17 cellular contexts compared by ENCODE assay signal in the genomic region with DNA sequence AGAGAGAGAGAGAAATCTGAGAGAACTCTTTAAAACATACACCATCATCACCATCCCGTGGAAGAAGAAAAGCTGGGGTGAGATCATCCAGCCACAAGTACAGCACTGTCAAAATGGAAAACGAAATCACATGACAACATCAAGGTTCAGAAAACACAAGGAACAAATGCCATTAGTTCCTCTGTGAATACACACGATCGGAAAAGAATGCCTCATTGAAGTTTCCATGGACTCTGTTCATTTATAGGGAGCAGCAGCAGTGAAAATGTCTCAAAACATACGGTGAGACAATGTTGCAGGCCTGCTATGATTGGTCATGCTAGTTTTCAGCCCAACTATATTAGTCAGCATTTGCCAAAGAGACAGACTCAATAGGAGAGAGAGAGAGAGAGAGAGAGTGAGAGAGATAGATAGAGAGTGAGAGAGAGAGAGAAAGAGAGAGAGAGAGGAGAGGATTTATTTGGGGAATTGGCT. TPM values are rescaled to one million over a fixed set of nuclear protein-coding genes. Genes with fewer than 3 reads are reported as not detected.
DNase-seq lines count a peak whose midpoint lies in the region; ATAC-seq and TF ChIP-seq lines count a peak whose summit lies in the region.
"Had no signal": no experiment of that assay in that cellular context is flagged by ENCODE, and none has a peak within 500 bp of the region (broad histone marks: within the 10 kb centered on the region; RNA-seq: fewer than 3 reads in every experiment).

No MANE protein-coding gene starts in this region.

- H2BK20ac ChIP-seq in IMR-90 (ENCODE audit: low read depth, low read length) = peak overlapping the region; percentile 71; the same call in 1 of the 2 replicates

- H3K4me1 Mint-ChIP-seq in chondrocyte (ENCODE audit: low read depth) = peaks cover 14% of the 10 kb centered on the region
- H3K4me1 Mint-ChIP-seq: mesothelial cell of epicardium had no signal

- H4K8ac ChIP-seq in IMR-90 (ENCODE audit: low read depth in 2 of 2, low read length in 2 of 2) = peak overlapping the region in 1 of 2 experiments; percentile 49; a peak in 1 of 4 replicates

- no peak overlapping the region for H2BK5ac ChIP-seq in IMR-90 (ENCODE audit: low read depth, low read length, poor library complexity, severe bottlenecking)

- H2AFZ ChIP-seq in ACC112 (ENCODE audit: low read length, unreplicated experiment) = peak overlapping the region; percentile 20
- peak overlapping the region; percentile 8 for H2AFZ ChIP-seq in IMR-90 (replicated peaks; ENCODE audit: low read length, poor library complexity)

- H3K9me3 ChIP-seq in IMR-90 (ENCODE audit: control insufficient read depth, insufficient read depth, low read length) = no peaks in the 10 kb centered on the region
- no peaks in the 10 kb centered on the region for H3K9me3 ChIP-seq in A673 (ENCODE audit: low read depth, low read length, poor library complexity, severe bottlenecking)
- no peaks in the 10 kb centered on the region for H3K9me3 ChIP-seq in esophagus squamous epithelium
- H3K9me3 ChIP-seq: upper lobe of right lung had no signal

- TF ChIP-seq POLR2A in IMR-90 (IDR thresholded peaks at IDR 0.05; ENCODE audit: low read depth, low read length) (no peak), esophagus squamous epithelium (IDR thresholded peaks at IDR 0.05) (no peak)

- no peaks in the 10 kb centered on the region for H3K27me3 Mint-ChIP-seq in chondrocyte (ENCODE audit: low read depth)

- H3K79me1 ChIP-seq in IMR-90 (ENCODE audit: low read depth in 1 of 2, low read length in 2 of 2) = no peaks in the 10 kb centered on the region

- H3K56ac ChIP-seq in IMR-90 (ENCODE audit: extremely low read depth, insufficient read depth, low read length) = no peak overlapping the region

- no peak overlapping the region for H3K18ac ChIP-seq in IMR-90 (ENCODE audit: low read depth, low read length)

- H3K27ac ChIP-seq in ACC112 (ENCODE audit: low read depth, low read length) (peak overlapping the region; percentile 76), IMR-90 (ENCODE audit: insufficient read depth, low read length) (no peak overlapping the region), A673 (ENCODE audit: low read depth, low read length, poor library complexity, severe bottlenecking) (no peak overlapping the region), esophagus squamous epithelium (no peak overlapping the region)
- H3K27ac ChIP-seq: HL-60, upper lobe of right lung had no signal

- no peak overlapping the region for H2BK15ac ChIP-seq in IMR-90 (ENCODE audit: low read depth, low read length)

- TF ChIP-seq RAD21 in IMR-90 (IDR thresholded peaks at IDR 0.05; ENCODE audit: low read length) = no peak

- BruUV-seq in IMR-90 (replicated peaks; lab: Mats Ljungman, UMichigan) (no TSS peak), A673 (replicated peaks; lab: Mats Ljungman, UMichigan) (no TSS peak)

- H3K36me3 ChIP-seq in ACC112 (ENCODE audit: insufficient read depth, low read length) (no peaks in the 10 kb centered on the region), IMR-90 (ENCODE audit: control insufficient read depth, insufficient read depth, low read length) (no peaks in the 10 kb centered on the region), A673 (ENCODE audit: insufficient read depth, low read length, poor library complexity, severe bottlenecking) (no peaks in the 10 kb centered on the region), esophagus squamous epithelium (no peaks in the 10 kb centered on the region)
- H3K36me3 ChIP-seq: upper lobe of right lung had no signal

- peak overlapping the region; percentile 44 for H3K4me3 ChIP-seq in ACC112 (ENCODE audit: low read depth, low read length)
- no peak overlapping the region for H3K4me3 ChIP-seq in IMR-90 (ENCODE audit: insufficient read depth, low read depth, low read length)
- no peak overlapping the region for H3K4me3 ChIP-seq in A673 (ENCODE audit: low read depth, low read length, poor library complexity, severe bottlenecking)
- H3K4me3 ChIP-seq in esophagus squamous epithelium = no peak overlapping the region
- H3K4me3 ChIP-seq: GM12878, upper lobe of right lung had no signal

- peak overlapping the region; percentile 24 for H3K27ac Mint-ChIP-seq in chondrocyte (ENCODE audit: unreplicated experiment)
- H3K27ac Mint-ChIP-seq: mesothelial cell of epicardium, progenitor cell of endocrine pancreas had no signal

- no peak overlapping the region for H3K4me3 Mint-ChIP-seq in chondrocyte (ENCODE audit: unreplicated experiment)
- H3K4me3 Mint-ChIP-seq: mesothelial cell of epicardium had no signal

- peak overlapping the region; percentile 47; the same call in 1 of the 2 replicates for H3K4ac ChIP-seq in IMR-90 (ENCODE audit: low read depth, low read length)

- H3K27me3 ChIP-seq in ACC112 (ENCODE audit: insufficient read depth, low read length) (no peaks in the 10 kb centered on the region), IMR-90 (ENCODE audit: control insufficient read depth, insufficient read depth, low read length) (no peaks in the 10 kb centered on the region), A673 (replicated peaks; ENCODE audit: insufficient read depth, low read depth, low read length, poor library complexity) (no peaks in the 10 kb centered on the region), esophagus squamous epithelium (peaks cover 0 to 10% (median 0%) of the 10 kb centered on the region in 4 donors)
- H3K27me3 ChIP-seq: upper lobe of right lung had no signal

- H4K91ac ChIP-seq in IMR-90 (ENCODE audit: insufficient read depth, low read depth, low read length) = no peak overlapping the region

- peaks cover 7% of the 10 kb centered on the region for H3K9me1 ChIP-seq in IMR-90 (ENCODE audit: insufficient read depth, low read length)

- dilution Hi-C loops in IMR-90 (cut with HindIII; ENCODE audit: low sequenced_read_pairs, unreplicated experiment) = no loop called here

- peak overlapping the region; percentile 49; the same call in 1 of the 2 replicates for H2BK120ac ChIP-seq in IMR-90 (ENCODE audit: low read depth, low read length)

- no peak overlapping the region for H2AK9ac ChIP-seq in IMR-90 (replicated peaks; ENCODE audit: low read depth, low read length, poor library complexity)

- peak overlapping the region; percentile 66 for H3K14ac ChIP-seq in IMR-90 (replicated peaks; ENCODE audit: low read depth, low read length)

- ATAC-seq in IMR-90 (ENCODE audit: low read depth) = peak; percentile 88
- ATAC-seq: activated CD4-positive, CD25-positive, alpha-beta regulatory T cell treated with anti-CD3 and anti-CD28 coated beads, Interleukin-2, amount 50 U/mL, for 24 hours; GM12878; upper lobe of right lung had no signal

- TF ChIP-seq CTCF in IMR-90 (conservative IDR thresholded peaks at IDR 0.05; ENCODE audit: low read depth, low read length) (0 out of 2 replicates have a peak, but pooled peaks have one; percentile 12), chondrocyte (IDR thresholded peaks at IDR 0.05) (no peak), A673 (conservative IDR thresholded peaks at IDR 0.05; ENCODE audit: low read depth, low read length) (no peak), esophagus squamous epithelium (IDR thresholded peaks at IDR 0.05) (no peak)

- no peak overlapping the region for H2AK5ac ChIP-seq in IMR-90 (ENCODE audit: low read depth, low read length)

- peak overlapping the region; percentile 50; the same call in 1 of the 2 replicates for H3K4me2 ChIP-seq in IMR-90 (ENCODE audit: low read depth, low read length)

- H3K4me1 ChIP-seq in ACC112 (ENCODE audit: control insufficient read depth, insufficient read depth, low read length, unreplicated experiment) (peaks cover 27% of the 10 kb centered on the region), IMR-90 (ENCODE audit: control insufficient read depth, insufficient read depth, low read length) (peaks cover 5% of the 10 kb centered on the region), A673 (ENCODE audit: insufficient read depth, low read length, poor library complexity, severe bottlenecking) (peaks cover 12% of the 10 kb centered on the region), esophagus squamous epithelium (peaks cover 0 to 7% (median 0%) of the 10 kb centered on the region in 3 donors)

- POLR2A ChIA-PET in IMR-90 (lab: Charles Lee; ENCODE audit: unreplicated experiment) = no interaction called here
- POLR2A ChIA-PET in A673 (lab: Charles Lee; ENCODE audit: low non-redundant PET) = no interaction called here

- no peaks in the 10 kb centered on the region; the same call in 1 of the 2 replicates for H4K20me1 ChIP-seq in IMR-90 (ENCODE audit: insufficient read depth, low read length)

- no peak overlapping the region for H3K9ac ChIP-seq in IMR-90 (ENCODE audit: low read depth, low read length)

- H3K9me3 Mint-ChIP-seq in chondrocyte (ENCODE audit: low read depth) = no peaks in the 10 kb centered on the region

- intact Hi-C loops in IMR-90 (cut with micrococcal nuclease) (loop anchor here (5.0 kb wide), 2 partner anchors 63 to 378 kb away; partner anchors contain the start of gene CD300LG), A673 (cut with micrococcal nuclease; ENCODE audit: unreplicated experiment) (no loop called here), esophagus squamous epithelium (cut with DNase I) (loop anchor here (5.0 kb wide), 2 partner anchors 53 to 63 kb away; partner anchors contain the start of gene CD300LG)

- peak; percentile 83 for DNase-seq in IMR-90
- DNase-seq in chondrocyte (ENCODE audit: low spot score) = no peak
- peak; percentile 56 for DNase-seq in inferior parietal cortex (ENCODE audit: extremely low spot score)
- no peak for DNase-seq in NCI-H2196 treated with DMSO at 0.1 percent for 48 hours (lab: John Stamatoyannopoulos, UW; ENCODE audit: unreplicated experiment)
- no peak for DNase-seq in A673 (ENCODE audit: low spot score)
- DNase-seq in mesenteric fat pad (ENCODE audit: low spot score) = no peak
- no peak for DNase-seq in esophagus squamous epithelium (lab: John Stamatoyannopoulos, UW)
- DNase-seq: DMS53, upper lobe of right lung had no signal

- no peaks in the 10 kb centered on the region for H3K36me3 Mint-ChIP-seq in chondrocyte (ENCODE audit: low read depth)
- H3K36me3 Mint-ChIP-seq: mesothelial cell of epicardium had no signal

- H3K23ac ChIP-seq in IMR-90 (ENCODE audit: low read depth, low read length) = peak overlapping the region; percentile 48; the same call in 1 of the 2 replicates

- CTCF ChIA-PET in IMR-90 (lab: Yijun Ruan, JAX) = no interaction called here
- CTCF ChIA-PET in A673 (lab: Charles Lee) = no interaction called here

- H4K5ac ChIP-seq in IMR-90 (ENCODE audit: low read depth, low read length) = no peak overlapping the region

- WGBS in IMR-90 (ENCODE audit: extremely low coverage in 2 of 2, insufficient read length in 1 of 2), 2 experiments = 50% methylated on average over 2 of the region's 5 CpGs; no CpG with 5 or more reads in 1 of the 2 experiments
- WGBS in esophagus squamous epithelium, 2 donors = 63 to 65% methylated on average over 5 of the region's 5 CpGs

- no peaks in the 10 kb centered on the region for H3K79me2 ChIP-seq in ACC112 (ENCODE audit: control insufficient read depth, insufficient read depth, low read length, unreplicated experiment)

- in situ Hi-C loops in IMR-90 (cut with MboI; ENCODE audit: low sequenced_read_pairs) = no loop called here

RNA-seq across cellular contexts. Expression of gene CFAP97D1, which starts 4.4 kb away (rescaled TPM):
- total RNA-seq in IMR-90 (2012; rRNA removed) (under 0.01 TPM in 1 of 2 replicates, not detected in the other), chondrocyte (not detected in 3 replicates), A673 (2021) (not detected in 2 replicates), mesenteric fat pad (not detected), esophagus squamous epithelium (under 1 TPM in 1 of 4 donors, not detected in 3; 0.13 TPM)
- 0.03 TPM in 1 of 2 replicates, not detected in the other for polyA plus RNA-seq in IMR-90 (2012; rRNA removed)
- polyA plus RNA-seq in IMR-90 (2012; cell fraction: cytosol; rRNA removed) = not detected in 2 replicates
- polyA plus RNA-seq in IMR-90 (2012; cell fraction: nucleus; rRNA removed; ENCODE audit: low replicate concordance) = 0.03 TPM in 1 of 2 replicates, not detected in the other
- total RNA-seq: GM12878, MCF 10A, mesothelial cell of epicardium, progenitor cell of endocrine pancreas, upper lobe of right lung had no signal

RNA-seq across cellular contexts. Expression of gene DUSP3, which starts 5.9 kb away (rescaled TPM):
- total RNA-seq in IMR-90 (2012; rRNA removed) (40.9 and 42.5 TPM in 2 replicates), chondrocyte (39.4 to 60.2 TPM (median 57.7 TPM) in 3 replicates), A673 (2021) (20.4 and 22.9 TPM in 2 replicates), mesenteric fat pad (103 TPM), esophagus squamous epithelium (10 to 100 TPM; 33.7 to 58.4 (median 36.8) TPM)
- polyA plus RNA-seq in IMR-90 (2012; rRNA removed) = 33.3 and 33.5 TPM in 2 replicates
- polyA plus RNA-seq in IMR-90 (2012; cell fraction: cytosol; rRNA removed) = 22.0 and 23.5 TPM in 2 replicates
- polyA plus RNA-seq in IMR-90 (2012; cell fraction: nucleus; rRNA removed; ENCODE audit: low replicate concordance) = 30.4 and 43.5 TPM in 2 replicates

RNA-seq across cellular contexts. Expression of gene SOST, which starts 26.1 kb away (rescaled TPM):
- not detected in 2 replicates for total RNA-seq in IMR-90 (2012; rRNA removed)
- polyA plus RNA-seq in IMR-90 (2012; rRNA removed) = not detected in 2 replicates
- not detected in 2 replicates for polyA plus RNA-seq in IMR-90 (2012; cell fraction: cytosol; rRNA removed)
- not detected in 2 replicates for polyA plus RNA-seq in IMR-90 (2012; cell fraction: nucleus; rRNA removed; ENCODE audit: low replicate concordance)
- not detected in 3 replicates for total RNA-seq in chondrocyte
- not detected in 2 replicates for total RNA-seq in A673 (2021)
- not detected for total RNA-seq in mesenteric fat pad
- total RNA-seq in esophagus squamous epithelium = under 1 TPM in 1 of 4 donors, not detected in 3; 0.49 TPM
- total RNA-seq: GM12878, MCF 10A, upper lobe of right lung had no signal
- polyA plus RNA-seq: AG04450, GM12878 had no signal

RNA-seq across cellular contexts. Expression of gene MPP3, which starts 48.3 kb away (rescaled TPM):
- total RNA-seq in IMR-90 (2012; rRNA removed) = 5.0 and 5.7 TPM in 2 replicates
- 10.7 and 11.9 TPM in 2 replicates for polyA plus RNA-seq in IMR-90 (2012; rRNA removed)
- 3.3 and 4.3 TPM in 2 replicates for polyA plus RNA-seq in IMR-90 (2012; cell fraction: cytosol; rRNA removed)
- polyA plus RNA-seq in IMR-90 (2012; cell fraction: nucleus; rRNA removed; ENCODE audit: low replicate concordance) = 69.8 and 88.1 TPM in 2 replicates
- total RNA-seq in chondrocyte = 13.3 to 15.6 TPM (median 14.4 TPM) in 3 replicates
- 5.7 and 7.7 TPM in 2 replicates for total RNA-seq in A673 (2021)
- 22.3 TPM for total RNA-seq in mesenteric fat pad
- 10 to 100 TPM in 1 of 4 donors, 1 to 10 TPM in 3; 5.9 to 15.8 (median 9.0) TPM for total RNA-seq in esophagus squamous epithelium
- total RNA-seq: GM12878 had no signal
- polyA plus RNA-seq: GM12878 had no signal

Comparison
In these comparisons a context has a peak if more than half of its experiments do, and no peak if none do; other contexts are left out.
1. DNase-seq: peak in IMR-90 (single experiment) and inferior parietal cortex (single experiment); none in chondrocyte (single experiment), NCI-H2196 treated with DMSO at 0.1 percent for 48 hours (single experiment), A673 (single experiment), mesenteric fat pad (single experiment) and esophagus squamous epithelium (single experiment).